In the genomic region with DNA sequence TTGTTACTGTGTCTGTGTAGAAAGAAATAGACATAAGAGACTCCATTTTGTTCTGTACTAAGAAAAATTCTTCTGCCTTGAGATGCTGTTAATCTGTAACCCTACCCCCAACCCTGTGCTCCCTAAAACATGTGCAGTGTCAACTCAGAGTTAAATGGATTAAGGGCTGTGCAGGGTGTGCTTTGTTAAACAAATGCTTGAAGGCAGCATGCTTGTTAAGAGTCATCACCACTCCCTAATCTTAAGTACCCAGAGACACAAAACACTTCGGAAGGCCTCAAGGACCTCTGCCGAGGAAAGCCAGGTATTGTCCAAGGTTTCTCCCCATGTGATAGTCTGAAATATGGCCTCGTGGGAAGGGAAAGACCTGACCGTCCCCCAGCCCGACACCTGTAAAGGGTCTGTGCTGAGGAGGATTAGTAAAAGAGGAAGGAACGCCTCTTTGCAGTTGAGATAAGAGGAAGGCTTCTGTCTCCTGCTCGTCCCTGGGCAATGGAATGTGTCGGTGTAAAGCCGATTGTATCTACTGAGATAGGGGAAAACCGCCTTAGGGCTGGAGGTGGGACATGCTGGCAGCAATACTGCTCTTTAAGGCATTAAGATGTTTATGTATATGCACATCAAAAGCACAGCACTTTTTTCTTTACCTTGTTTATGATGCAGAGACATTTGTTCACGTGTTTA, we compare ENCODE assay signal across 19 cellular contexts. TPM values are rescaled to one million over a fixed set of nuclear protein-coding genes. Genes with fewer than 3 reads are reported as not detected.
"Had no signal": no experiment of that assay in that cellular context is flagged by ENCODE, and none has a peak within 500 bp of the region (broad histone marks: within the 10 kb centered on the region; RNA-seq: fewer than 3 reads in every experiment).

No MANE protein-coding gene starts in this region.

RNA-seq across cellular contexts. Expression of gene GJA10, which starts 3.3 kb away (rescaled TPM):
- total RNA-seq: activated CD8-positive, alpha-beta T cell treated with anti-CD3 and anti-CD28 coated beads, Interleukin-2, amount 10 ng/mL, durations not matched to agents 7 days and 5 days; activated naive CD4-positive, alpha-beta T cell treated with anti-CD3 and anti-CD28 coated beads, Interleukin-2, amount 50 U/mL, for 72 hours; activated T-cell treated with anti-CD3 and anti-CD28 coated beads, Interleukin-2, amount 50 U/mL, for 72 hours; breast epithelium; esophagus squamous epithelium; glomerular endothelial cell; heart right ventricle; kidney; left colon; liver; mammary epithelial cell; mesothelial cell of epicardium; pancreas; pulmonary artery endothelial cell; right atrium auricular region; smooth muscle cell; T-helper 17 cell; upper lobe of right lung had no signal
- polyA plus RNA-seq: heart right ventricle, liver, mammary epithelial cell, pancreas, smooth muscle cell, thymus had no signal
